Comparison of ENCODE assay signal across 1 cellular context in genomic region chr22:43956805-43957463, GRCh38.
TF ChIP-seq lines count a peak whose summit lies in the region.

No MANE protein-coding gene starts in this region.

TF ChIP-seq in HepG2, 621 proteins besides CTCF, POLR2A, EP300 and RAD21 (continued from another document):
- TF ChIP-seq TCF7 (IDR thresholded peaks at IDR 0.05; ENCODE audit: low read depth) (0 out of 2 replicates have a peak, but pooled peaks have one; percentile 17), MXI1 (IDR thresholded peaks at IDR 0.05; ENCODE audit: borderline replicate concordance, low read depth, low read length) (no peak), PPARG (CRISPR knock-in tag; conservative IDR thresholded peaks at IDR 0.05) (peak; percentile 23; the same call in 1 of the 2 replicates), SOX6 (IDR thresholded peaks at IDR 0.05) (no peak), SOX6 (CRISPR knock-in tag; IDR thresholded peaks at IDR 0.05) (0 out of 2 replicates have a peak, but pooled peaks have one; percentile 38), KAT2B (IDR thresholded peaks at IDR 0.05; ENCODE audit: borderline replicate concordance, low read depth, low read length) (peak; percentile 26; the same call in 1 of the 2 replicates), SOX13 (IDR thresholded peaks at IDR 0.05) (no peak), SOX13 (CRISPR knock-in tag; conservative IDR thresholded peaks at IDR 0.05 in 1 of 2, IDR thresholded peaks at IDR 0.05 in 1 of 2) (0 out of 4 replicates have a peak, but pooled peaks of 1 of the 2 experiments have one; percentile 33), FOXP1 (IDR thresholded peaks at IDR 0.05) (no peak), FOXP1 (CRISPR knock-in tag; IDR thresholded peaks at IDR 0.05) (0 out of 2 replicates have a peak, but pooled peaks have one; percentile 17), KLF9 (CRISPR knock-in tag; IDR thresholded peaks at IDR 0.05; ENCODE audit: low read depth) (no peak), ZNF331 (CRISPR knock-in tag; IDR thresholded peaks at IDR 0.05) (no peak), PRPF4 (IDR thresholded peaks at IDR 0.05; ENCODE audit: low read depth, low read length, poor library complexity, severe bottlenecking) (peak; percentile 7), MTF1 (CRISPR knock-in tag; IDR thresholded peaks at IDR 0.05) (no peak), ZNF121 (CRISPR knock-in tag; IDR thresholded peaks at IDR 0.05) (peak; percentile 87)
